In the genomic region with DNA sequence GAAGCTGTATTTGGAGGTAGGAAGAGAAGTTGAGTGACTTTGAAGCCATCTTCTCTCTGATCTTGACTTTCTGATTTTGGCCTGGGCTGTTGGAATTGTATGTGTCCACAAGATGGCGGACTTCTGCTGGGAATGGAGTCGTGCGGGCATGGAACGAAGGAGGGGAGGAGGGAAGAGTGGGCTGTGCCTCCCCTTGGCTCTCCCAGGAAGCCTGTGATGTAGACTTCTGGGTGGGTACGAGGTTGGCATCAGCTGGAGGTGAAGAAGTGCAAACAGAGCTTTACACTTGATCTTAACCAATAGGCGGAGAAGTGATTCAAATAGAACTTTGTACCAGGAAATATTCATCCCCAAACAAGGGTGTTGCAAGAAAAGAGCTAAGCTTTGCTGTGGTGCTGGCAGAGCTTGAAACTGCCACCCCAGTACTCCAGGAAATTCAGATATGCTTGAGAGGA, we compare ENCODE assay signal across 8 cellular contexts. TPM values are rescaled to one million over a fixed set of nuclear protein-coding genes. Genes with fewer than 3 reads are reported as not detected.
DNase-seq lines count a peak whose midpoint lies in the region; ATAC-seq, FAIRE-seq and TF ChIP-seq lines count a peak whose summit lies in the region.

No MANE protein-coding gene starts in this region.

- no peaks in the 10 kb centered on the region for H3K79me2 ChIP-seq in keratinocyte (ENCODE audit: control insufficient read depth, insufficient read depth, low read length)

- TF ChIP-seq CTCF in D721Med (IDR thresholded peaks at IDR 0.05; ENCODE audit: insufficient read depth, missing control alignments), result peak; percentile 57
- TF ChIP-seq CTCF in breast epithelium (IDR thresholded peaks at IDR 0.05), result peak; percentile 58 to 90 (median 73)
- peak; percentile 82 to 90 (median 84) for TF ChIP-seq CTCF in keratinocyte (optimal IDR thresholded peaks at IDR 0.05 in 1 of 3, IDR thresholded peaks at IDR 0.05 in 1 of 3, conservative IDR thresholded peaks at IDR 0.05 in 1 of 3; ENCODE audit: extremely low read depth in 1 of 3, insufficient read depth in 2 of 3, low read length in 3 of 3)

- ATAC-seq in HG02938 (IDR thresholded peaks at IDR 0.05; ENCODE audit: unreplicated experiment), result no peak

- H3K9ac ChIP-seq in keratinocyte (ENCODE audit: control insufficient read depth, extremely low read depth, insufficient read depth, low read length), result no peak overlapping the region

- no peaks in the 10 kb centered on the region for H3K27me3 ChIP-seq in SJSA1 (replicated peaks)
- no peaks in the 10 kb centered on the region for H3K27me3 ChIP-seq in breast epithelium
- peaks cover 4% of the 10 kb centered on the region for H3K27me3 ChIP-seq in keratinocyte (ENCODE audit: control insufficient read depth, extremely low read depth, insufficient read depth, low read length)

- intact Hi-C loops in breast epithelium (cut with DNase I; ENCODE audit: low total_unique reads), result loop anchor here (10.0 kb wide), 1 partner anchor 108 kb away; no protein-coding TSS in a partner anchor

- H3K4me1 ChIP-seq in SJSA1 (replicated peaks), result no peaks in the 10 kb centered on the region
- H3K4me1 ChIP-seq in breast epithelium, result no peaks in the 10 kb centered on the region
- H3K4me1 ChIP-seq in keratinocyte (ENCODE audit: control insufficient read depth, extremely low read depth, insufficient read depth, low read length), result no peaks in the 10 kb centered on the region

- H3K4me3 ChIP-seq in SJSA1, result no peak overlapping the region
- no peak overlapping the region for H3K4me3 ChIP-seq in breast epithelium
- H3K4me3 ChIP-seq in keratinocyte (ENCODE audit: control insufficient read depth in 2 of 3, extremely low read depth in 1 of 3, insufficient read depth in 2 of 3, low read depth in 1 of 3, low read length in 3 of 3), result no peak overlapping the region

- DNase-seq in D721Med (ENCODE audit: insufficient read length, low spot score) (no peak), HK-2 (ENCODE audit: unreplicated experiment) (peak; percentile 37), SJSA1 (ENCODE audit: low read depth in 1 of 2, low spot score in 2 of 2) (peak; percentile 36 to 53), breast epithelium (ENCODE audit: low spot score in 2 of 2) (peak; percentile 65 to 66), keratinocyte (ENCODE audit: low read depth, low spot score) (no peak)
- DNase-seq in stimulated activated CD8-positive, alpha-beta memory T cell treated with anti-CD3 and anti-CD28 coated beads, Interleukin-4, amount 100 ng/mL, for 48 hours, result peak; percentile 45
- DNase-seq in effector CD4-positive, alpha-beta T cell, result no peak

- dilution Hi-C loops in keratinocyte (cut with MboI; ENCODE audit: extremely low pct_ligation_motif_present, low sequenced_read_pairs), result no loop called here

- no peaks in the 10 kb centered on the region for H3K36me3 ChIP-seq in SJSA1
- H3K36me3 ChIP-seq in breast epithelium, result no peaks in the 10 kb centered on the region
- no peaks in the 10 kb centered on the region for H3K36me3 ChIP-seq in keratinocyte (ENCODE audit: control insufficient read depth in 2 of 2, extremely low read depth in 1 of 2, insufficient read depth in 2 of 2, low read length in 2 of 2)

- H4K20me1 ChIP-seq in keratinocyte (ENCODE audit: control insufficient read depth, extremely low read depth, insufficient read depth, low read length), result no peaks in the 10 kb centered on the region

- FAIRE-seq in D721Med (lab: Jason Lieb, UNC) (no peak), keratinocyte (lab: Jason Lieb, UNC) (peak; percentile 66)

- peak overlapping the region; percentile 38 for H2AFZ ChIP-seq in keratinocyte (ENCODE audit: control insufficient read depth, low read length)

- H3K27ac ChIP-seq in SJSA1 (no peak overlapping the region), breast epithelium (peak overlapping the region; percentile 49 to 62), keratinocyte (ENCODE audit: control insufficient read depth, insufficient read depth, low read length) (no peak overlapping the region)

- no peak for TF ChIP-seq POLR2A in breast epithelium (IDR thresholded peaks at IDR 0.05)

- H3K9me1 ChIP-seq in keratinocyte (ENCODE audit: control insufficient read depth, extremely low read depth, insufficient read depth, low read length), result no peaks in the 10 kb centered on the region

- H3K9me3 ChIP-seq in SJSA1 (replicated peaks), result 0 out of 2 replicates have a peak, but pooled peaks cover 4% of the 10 kb centered on the region
- H3K9me3 ChIP-seq in breast epithelium, result no peaks in the 10 kb centered on the region
- no peaks in the 10 kb centered on the region for H3K9me3 ChIP-seq in keratinocyte (ENCODE audit: control insufficient read depth, low read depth, low read length)

- no peak overlapping the region for H3K4me2 ChIP-seq in keratinocyte (ENCODE audit: control insufficient read depth, extremely low read depth, insufficient read depth, low read depth, low read length)

RNA-seq across cellular contexts. Expression of gene TMEM220, which starts 7.4 kb away (rescaled TPM):
- total RNA-seq in SJSA1 (2014; rRNA removed; shearing (Covaris generic)), result 1.4 and 2.8 TPM in 2 replicates
- total RNA-seq in breast epithelium, result 10 to 100 TPM in 1 of 3 donors, 1 to 10 TPM in 2; 8.5 to 13.4 (median 9.5) TPM
- 2.1 to 3.3 TPM (median 2.4 TPM) in 3 replicates for polyA plus RNA-seq in keratinocyte
- polyA plus RNA-seq in keratinocyte (2011; ENCODE audit: low read depth), result 0.92 TPM
- polyA plus RNA-seq in keratinocyte (2011; cell fraction: cytosol; rRNA removed), result 1.3 and 3.3 TPM in 2 replicates
- polyA plus RNA-seq in keratinocyte (2011; cell fraction: nucleus; rRNA removed), result 1.2 and 2.0 TPM in 2 replicates
- 0.72 and 1.9 TPM in 2 replicates for polyA plus RNA-seq in keratinocyte (2012; ENCODE audit: low replicate concordance)
- polyA minus RNA-seq in keratinocyte, result 4.1 to 4.3 TPM in 2 of 3 replicates, not detected in the other
- polyA minus RNA-seq in keratinocyte (2011; cell fraction: cytosol; rRNA and poly(A)+ RNA removed), result 1.5 TPM
- 2.6 TPM in 1 of 2 replicates, not detected in the other for polyA minus RNA-seq in keratinocyte (2011; cell fraction: nucleus; rRNA and poly(A)+ RNA removed)

RNA-seq across cellular contexts. Expression of gene ADPRM, which starts 39.8 kb away (rescaled TPM):
- 6.1 and 9.5 TPM in 2 replicates for total RNA-seq in SJSA1 (2014; rRNA removed; shearing (Covaris generic))
- total RNA-seq in breast epithelium, result 10 to 100 TPM; 15.2 to 31.0 (median 24.6) TPM
- polyA plus RNA-seq in keratinocyte, result 9.9 to 15.0 TPM (median 14.2 TPM) in 3 replicates
- 4.9 TPM for polyA plus RNA-seq in keratinocyte (2011; ENCODE audit: low read depth)
- 11.2 and 21.1 TPM in 2 replicates for polyA plus RNA-seq in keratinocyte (2011; cell fraction: cytosol; rRNA removed)
- polyA plus RNA-seq in keratinocyte (2011; cell fraction: nucleus; rRNA removed), result 10.7 and 10.9 TPM in 2 replicates
- 7.5 and 11.7 TPM in 2 replicates for polyA plus RNA-seq in keratinocyte (2012; ENCODE audit: low replicate concordance)
- 2.5 to 14.6 TPM (median 12.0 TPM) in 3 replicates for polyA minus RNA-seq in keratinocyte
- 4.2 TPM for polyA minus RNA-seq in keratinocyte (2011; cell fraction: cytosol; rRNA and poly(A)+ RNA removed)
- 2.3 and 5.4 TPM in 2 replicates for polyA minus RNA-seq in keratinocyte (2011; cell fraction: nucleus; rRNA and poly(A)+ RNA removed)

RNA-seq across cellular contexts. Expression of gene SCO1, which starts 39.9 kb away (rescaled TPM):
- 23.5 and 27.1 TPM in 2 replicates for total RNA-seq in SJSA1 (2014; rRNA removed; shearing (Covaris generic))
- total RNA-seq in breast epithelium, result 10 to 100 TPM; 17.6 to 22.3 (median 19.3) TPM
- polyA plus RNA-seq in keratinocyte, result 20.8 to 28.3 TPM (median 22.8 TPM) in 3 replicates
- polyA plus RNA-seq in keratinocyte (2011; ENCODE audit: low read depth), result 22.7 TPM
- polyA plus RNA-seq in keratinocyte (2011; cell fraction: cytosol; rRNA removed), result 18.2 and 21.1 TPM in 2 replicates
- 25.8 and 26.3 TPM in 2 replicates for polyA plus RNA-seq in keratinocyte (2011; cell fraction: nucleus; rRNA removed)
- polyA plus RNA-seq in keratinocyte (2012; ENCODE audit: low replicate concordance), result 16.2 and 24.4 TPM in 2 replicates
- 5.3 to 15.1 TPM (median 12.4 TPM) in 3 replicates for polyA minus RNA-seq in keratinocyte
- polyA minus RNA-seq in keratinocyte (2011; cell fraction: cytosol; rRNA and poly(A)+ RNA removed), result 12.9 TPM
- 31.5 and 39.1 TPM in 2 replicates for polyA minus RNA-seq in keratinocyte (2011; cell fraction: nucleus; rRNA and poly(A)+ RNA removed)

Comparison
In these comparisons a context has a peak if more than half of its experiments do, and no peak if none do; other contexts are left out.
1. DNase-seq: peak in HK-2 (single experiment), SJSA1 (2 of 2), breast epithelium (2 of 2) and stimulated activated CD8-positive, alpha-beta memory T cell treated with anti-CD3 and anti-CD28 coated beads, Interleukin-4, amount 100 ng/mL, for 48 hours (single experiment); none in D721Med (single experiment), keratinocyte (single experiment) and effector CD4-positive, alpha-beta T cell (single experiment).
2. H3K27ac ChIP-seq: peak in breast epithelium (2 of 2); none in SJSA1 (single experiment) and keratinocyte (single experiment).
3. Peak in every context shown above with its lines, with median percentiles within 50 percentile points of each other: CTCF ChIP-seq.